26 cellular contexts compared by ENCODE assay signal in genomic region chr7:157501576-157501975, GRCh38.
DNase-seq lines count a peak whose midpoint lies in the region; ATAC-seq and TF ChIP-seq lines count a peak whose summit lies in the region.
"Had no signal": no experiment of that assay in that cellular context is flagged by ENCODE, and none has a peak within 500 bp of the region (broad histone marks: within the 10 kb centered on the region; RNA-seq: fewer than 3 reads in every experiment).

No MANE protein-coding gene starts in this region.

- POLR2A ChIA-PET in CD4-positive, alpha-beta T cell (lab: Charles Lee) = no interaction called here
- POLR2A ChIA-PET in activated CD4-positive, alpha-beta memory T cell treated with anti-CD3 and anti-CD28 coated beads for 36 hours (lab: Charles Lee) = no interaction called here

- peak overlapping the region; percentile 34 for H3K4me3 Mint-ChIP-seq in CD4-positive, alpha-beta T cell
- no peak overlapping the region for H3K4me3 Mint-ChIP-seq in activated CD4-positive, alpha-beta memory T cell treated with anti-CD3 and anti-CD28 coated beads for 36 hours
- H3K4me3 Mint-ChIP-seq in neural progenitor cell = peak overlapping the region; percentile 24
- H3K4me3 Mint-ChIP-seq: brain, IgD-negative memory B cell, nephron had no signal

- DNase-seq in activated T-cell treated with anti-CD3 and anti-CD28 coated beads for 24 hours (ENCODE audit: low read depth) (peak; percentile 19), activated T-cell treated with anti-CD3 and anti-CD28 coated beads for 4 hours (no peak), neural progenitor cell (ENCODE audit: low spot score) (no peak), NCI-H1105 treated with DMSO at 0.1 percent for 48 hours (lab: John Stamatoyannopoulos, UW) (no peak), COR-L47 (lab: John Stamatoyannopoulos, UW) (no peak), omental fat pad (ENCODE audit: low spot score) (no peak)
- DNase-seq in CD4-positive, alpha-beta T cell = peak in 3 of 10 experiments; percentile 29 to 47 (median 33)
- DNase-seq in activated CD4-positive, alpha-beta memory T cell treated with anti-CD3 and anti-CD28 coated beads for 36 hours = peak; percentile 58
- DNase-seq: colonic mucosa; foreskin fibroblast; hippocampal formation; kidney; mesenchymal stem cell; MM.1S; NCI-H1694; NCI-H2227 treated with DMSO at 0.1 percent for 48 hours; spleen; stimulated activated naive CD8-positive, alpha-beta T cell treated with anti-CD3 and anti-CD28 coated beads, Interleukin-15, Interleukin-2, amounts not matched to agents 100 U/mL and 50 U/mL, for 24 hours had no signal

- H3K27ac ChIP-seq in CD4-positive, alpha-beta T cell (ENCODE audit: low read depth, low read length) = no peak overlapping the region
- no peak overlapping the region for H3K27ac ChIP-seq in neural progenitor cell
- H3K27ac ChIP-seq: colonic mucosa had no signal

- no peaks in the 10 kb centered on the region for H3K36me3 ChIP-seq in neural progenitor cell
- H3K36me3 ChIP-seq: colonic mucosa, HAP-1, spleen, upper lobe of left lung had no signal

- intact Hi-C loops in CD4-positive, alpha-beta T cell (cut with DNase I, micrococcal nuclease) = loop anchor here in 1 of 2 experiments (5.0 to 10.0 kb wide), 2 partner anchors 73 to 126 kb away; no protein-coding TSS in a partner anchor
- intact Hi-C loops in activated CD4-positive, alpha-beta memory T cell treated with anti-CD3 and anti-CD28 coated beads for 36 hours (cut with micrococcal nuclease) = no loop called here

- no peaks in the 10 kb centered on the region for H3K4me1 ChIP-seq in neural progenitor cell
- H3K4me1 ChIP-seq: colonic mucosa, HAP-1 had no signal

- H3K4me1 Mint-ChIP-seq in CD4-positive, alpha-beta T cell (ENCODE audit: low read depth) = peaks cover 32% of the 10 kb centered on the region
- H3K4me1 Mint-ChIP-seq in activated CD4-positive, alpha-beta memory T cell treated with anti-CD3 and anti-CD28 coated beads for 36 hours (ENCODE audit: low read depth) = peaks cover 26% of the 10 kb centered on the region
- peaks cover 36% of the 10 kb centered on the region for H3K4me1 Mint-ChIP-seq in neural progenitor cell
- H3K4me1 Mint-ChIP-seq: nephron had no signal

- H3K27ac Mint-ChIP-seq in CD4-positive, alpha-beta T cell = peak overlapping the region; percentile 86
- no peak overlapping the region for H3K27ac Mint-ChIP-seq in activated CD4-positive, alpha-beta memory T cell treated with anti-CD3 and anti-CD28 coated beads for 36 hours
- H3K27ac Mint-ChIP-seq in neural progenitor cell = peak overlapping the region; percentile 50
- H3K27ac Mint-ChIP-seq: CD8-positive, alpha-beta T cell; IgD-negative memory B cell; nephron had no signal

- H3K4me2 ChIP-seq in neural progenitor cell = no peak overlapping the region

- ATAC-seq in CD4-positive, alpha-beta T cell (ENCODE audit: poor library complexity) = no peak
- no peak for ATAC-seq in omental fat pad (ENCODE audit: low FRiP score)
- ATAC-seq: CD8-positive, alpha-beta T cell; Panc1; stimulated activated naive CD8-positive, alpha-beta T cell treated with anti-CD3 and anti-CD28 coated beads, Interleukin-15, Interleukin-2, amounts not matched to agents 100 U/mL and 50 U/mL, for 24 hours had no signal

- no peak overlapping the region for H3K9ac ChIP-seq in neural progenitor cell

- no peak overlapping the region for H2AFZ ChIP-seq in neural progenitor cell (replicated peaks)

- H3K27me3 ChIP-seq in CD4-positive, alpha-beta T cell (ENCODE audit: control insufficient read depth, insufficient read depth, low read length) = no peaks in the 10 kb centered on the region
- H3K27me3 ChIP-seq in neural progenitor cell = peaks cover 45% of the 10 kb centered on the region
- H3K27me3 ChIP-seq: colonic mucosa, upper lobe of left lung had no signal

- H3K27me3 Mint-ChIP-seq in CD4-positive, alpha-beta T cell = no peaks in the 10 kb centered on the region
- no peaks in the 10 kb centered on the region for H3K27me3 Mint-ChIP-seq in activated CD4-positive, alpha-beta memory T cell treated with anti-CD3 and anti-CD28 coated beads for 36 hours
- H3K27me3 Mint-ChIP-seq in neural progenitor cell (ENCODE audit: insufficient read depth, low read depth) = peaks cover 11% of the 10 kb centered on the region
- H3K27me3 Mint-ChIP-seq: activated naive CD8-positive, alpha-beta T cell had no signal

- H3F3A ChIP-seq in neural progenitor cell (ENCODE audit: low read depth) = no peaks in the 10 kb centered on the region

- H3K36me3 Mint-ChIP-seq in CD4-positive, alpha-beta T cell (ENCODE audit: low read depth) = no peaks in the 10 kb centered on the region
- peaks cover 7% of the 10 kb centered on the region for H3K36me3 Mint-ChIP-seq in activated CD4-positive, alpha-beta memory T cell treated with anti-CD3 and anti-CD28 coated beads for 36 hours
- H3K36me3 Mint-ChIP-seq in neural progenitor cell = peaks cover 11% of the 10 kb centered on the region
- H3K36me3 Mint-ChIP-seq: activated naive CD8-positive, alpha-beta T cell; CD8-positive, alpha-beta T cell; IgD-negative memory B cell had no signal

- no peaks in the 10 kb centered on the region for H3K79me2 ChIP-seq in neural progenitor cell (ENCODE audit: low read depth)

- no peak overlapping the region for H3K4me3 ChIP-seq in neural progenitor cell
- H3K4me3 ChIP-seq: colonic mucosa, HAP-1, spleen, upper lobe of left lung had no signal

- no peak for TF ChIP-seq CTCF in CD4-positive, alpha-beta T cell (IDR thresholded peaks at IDR 0.05)
- no peak for TF ChIP-seq CTCF in neural progenitor cell (IDR thresholded peaks at IDR 0.05)
- TF ChIP-seq CTCF in omental fat pad (IDR thresholded peaks at IDR 0.05) = no peak

- H3K9me3 ChIP-seq in CD4-positive, alpha-beta T cell (ENCODE audit: control insufficient read depth, low read length) = peaks cover 12% of the 10 kb centered on the region
- peaks cover 6% of the 10 kb centered on the region for H3K9me3 ChIP-seq in neural progenitor cell (ENCODE audit: low read depth)
- H3K9me3 ChIP-seq: colonic mucosa, HAP-1 had no signal

- no peaks in the 10 kb centered on the region for H4K20me1 ChIP-seq in neural progenitor cell (ENCODE audit: low read depth)

- H3K9me3 Mint-ChIP-seq in CD4-positive, alpha-beta T cell = peaks cover 6% of the 10 kb centered on the region
- H3K9me3 Mint-ChIP-seq in activated CD4-positive, alpha-beta memory T cell treated with anti-CD3 and anti-CD28 coated beads for 36 hours = peaks cover 15% of the 10 kb centered on the region
- H3K9me3 Mint-ChIP-seq in neural progenitor cell = peaks cover 35% of the 10 kb centered on the region

- CTCF ChIA-PET in CD4-positive, alpha-beta T cell (lab: Charles Lee) = no interaction called here
- CTCF ChIA-PET in activated CD4-positive, alpha-beta memory T cell treated with anti-CD3 and anti-CD28 coated beads for 36 hours (lab: Charles Lee) = interaction anchor here (1.6 kb wide), 1 partner anchor 69 kb away, joined by 5 read pairs; no protein-coding TSS in a partner anchor

Comparison
In these comparisons a context has a peak if more than half of its experiments do, and no peak if none do; other contexts are left out.
1. DNase-seq: peak in activated T-cell treated with anti-CD3 and anti-CD28 coated beads for 24 hours (single experiment) and activated CD4-positive, alpha-beta memory T cell treated with anti-CD3 and anti-CD28 coated beads for 36 hours (single experiment); none in activated T-cell treated with anti-CD3 and anti-CD28 coated beads for 4 hours (single experiment), neural progenitor cell (single experiment), NCI-H1105 treated with DMSO at 0.1 percent for 48 hours (single experiment), COR-L47 (single experiment) and omental fat pad (single experiment).